24 cellular contexts compared by ENCODE assay signal in the genomic region with DNA sequence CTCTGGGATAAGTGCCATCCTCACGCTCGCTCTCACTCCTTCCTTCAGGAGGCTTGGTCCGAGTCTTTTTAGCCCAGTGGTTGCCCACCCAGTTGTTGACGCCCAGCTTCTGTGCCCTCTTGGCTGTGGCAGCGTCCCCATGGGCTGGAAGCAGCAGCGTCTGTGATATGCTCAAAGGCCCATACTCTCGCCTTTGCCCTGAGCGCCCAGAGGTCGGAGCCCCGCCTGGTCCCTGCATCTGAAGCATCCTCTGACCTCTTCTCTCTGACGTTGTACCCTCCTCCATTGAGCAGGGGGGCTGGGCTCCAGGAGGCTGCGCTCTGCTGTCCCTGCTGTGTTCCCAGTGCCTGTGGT.
"Had no signal": no experiment of that assay in that cellular context is flagged by ENCODE, and none has a peak within 500 bp of the region (broad histone marks: within the 10 kb centered on the region; RNA-seq: fewer than 3 reads in every experiment).

No MANE protein-coding gene starts in this region.

- H3K79me2 ChIP-seq: parathyroid adenoma had no signal

- H3K27me3 ChIP-seq: esophagus squamous epithelium, right lobe of liver, stomach, transverse colon had no signal

- H2AFZ ChIP-seq: parathyroid adenoma had no signal

- H3K4me3 ChIP-seq: coronary artery, esophagus squamous epithelium, left ventricle myocardium inferior, lower lobe of right lung, psoas muscle, right lobe of liver, stomach, thoracic aorta, transverse colon had no signal

- H3K4me1 Mint-ChIP-seq: neural crest cell had no signal

- H3K27ac ChIP-seq: coronary artery, epithelial cell of prostate, esophagus squamous epithelium, left ventricle myocardium inferior, lower lobe of right lung, parathyroid adenoma, psoas muscle, right lobe of liver, stomach, thoracic aorta, transverse colon had no signal

- H3K9me3 ChIP-seq: esophagus squamous epithelium, left ventricle myocardium inferior, lower lobe of right lung, psoas muscle, right lobe of liver, stomach, thoracic aorta, transverse colon had no signal

- H3K4me3 Mint-ChIP-seq: naive thymus-derived CD4-positive, alpha-beta T cell; neural crest cell had no signal

- DNase-seq: cerebellar nuclear complex; effector CD4-positive, alpha-beta T cell; esophagus squamous epithelium; foreskin fibroblast; immature natural killer cell; left ventricle myocardium inferior; lower lobe of right lung; mesendoderm; naive thymus-derived CD4-positive, alpha-beta T cell; psoas muscle; retina; right lobe of liver; stimulated activated CD4-positive, alpha-beta T cell treated with anti-CD3 and anti-CD28 coated beads, Interleukin-4, amount 100 ng/mL, for 1 hour; stimulated activated CD8-positive, alpha-beta memory T cell treated with anti-CD3 and anti-CD28 coated beads, Interleukin-4, amount 100 ng/mL, for 48 hours; stimulated activated naive CD4-positive, alpha-beta T cell; stomach; substantia nigra; transverse colon had no signal

- H3K27me3 Mint-ChIP-seq: naive thymus-derived CD4-positive, alpha-beta T cell had no signal

- H3K4me1 ChIP-seq: esophagus squamous epithelium, left ventricle myocardium inferior, lower lobe of right lung, parathyroid adenoma, psoas muscle, transverse colon had no signal

- ATAC-seq: left cardiac atrium; naive thymus-derived CD4-positive, alpha-beta T cell had no signal

- H3K9ac ChIP-seq: parathyroid adenoma had no signal

- H3K9me3 Mint-ChIP-seq: immature natural killer cell; naive thymus-derived CD4-positive, alpha-beta T cell had no signal
